ENCODE assay signal across 22 cellular contexts in genomic region chr5:60568646-60569045, GRCh38.
DNase-seq lines count a peak whose midpoint lies in the region; ATAC-seq, FAIRE-seq and TF ChIP-seq lines count a peak whose summit lies in the region.
"Had no signal": no experiment of that assay in that cellular context is flagged by ENCODE, and none has a peak within 500 bp of the region (broad histone marks: within the 10 kb centered on the region; RNA-seq: fewer than 3 reads in every experiment).

No MANE protein-coding gene starts in this region.

- WGBS in GM12878 (ENCODE audit: insufficient coverage, insufficient replicate concordance, low lambda C conversion rate, missing lambda C conversion rate) = 92% methylated on average over 2 of the region's 2 CpGs
- WGBS in tibial nerve, 2 donors = 96% methylated on average over 2 of the region's 2 CpGs

- H3K27me3 ChIP-seq in GM23338 (ENCODE audit: insufficient read depth) (no peaks in the 10 kb centered on the region), GM12878 (replicated peaks in 1 of 2; ENCODE audit: control insufficient read depth in 2 of 2, insufficient read depth in 2 of 2, low read length in 1 of 2) (no peaks in the 10 kb centered on the region), neural progenitor cell (no peaks in the 10 kb centered on the region), foreskin keratinocyte (no peaks in the 10 kb centered on the region), tibial nerve (no peaks in the 10 kb centered on the region)
- H3K27me3 ChIP-seq: BLaER1 had no signal

- H3K4me1 Mint-ChIP-seq in GM23338 (no peaks in the 10 kb centered on the region), neural progenitor cell (no peaks in the 10 kb centered on the region)
- H3K4me1 Mint-ChIP-seq: CD14-positive monocyte had no signal

- RAD21 ChIA-PET in GM12878 (lab: Charles Lee; ENCODE audit: unreplicated experiment) = no interaction called here

- SMC1A ChIA-PET in GM12878 (lab: Charles Lee; ENCODE audit: uncharacterized antibody, unreplicated experiment) = no interaction called here

- H3K9me3 ChIP-seq in GM12878 (replicated peaks; ENCODE audit: control insufficient read depth, insufficient read depth, low read length) (peaks cover 7% of the 10 kb centered on the region; the same call in 2 of the 3 replicates), neural progenitor cell (ENCODE audit: low read depth) (peaks cover 9% of the 10 kb centered on the region), tibial nerve (peaks cover 0 to 20% (median 1%) of the 10 kb centered on the region in 4 donors)

- POLR2A ChIA-PET in GM12878 (lab: Charles Lee) = no interaction called here

- TF ChIP-seq CTCF in GM23338 (conservative IDR thresholded peaks at IDR 0.05; ENCODE audit: low read depth in 2 of 2) (no peak), GM12878 (IDR thresholded peaks at IDR 0.05 in 2 of 3, conservative IDR thresholded peaks at IDR 0.05 in 1 of 3; ENCODE audit: control insufficient read depth in 2 of 3, extremely low read depth in 1 of 3, insufficient read depth in 1 of 3, low read depth in 3 of 3, low read length in 3 of 3) (no peak), neural progenitor cell (IDR thresholded peaks at IDR 0.05) (no peak), foreskin keratinocyte (conservative IDR thresholded peaks at IDR 0.05) (no peak), tibial nerve (IDR thresholded peaks at IDR 0.05) (no peak)

- H2AFZ ChIP-seq in GM23338 = no peak overlapping the region
- no peak overlapping the region for H2AFZ ChIP-seq in GM12878 (ENCODE audit: control insufficient read depth, low read depth, low read length)
- H2AFZ ChIP-seq in neural progenitor cell (replicated peaks) = no peak overlapping the region

- no TSS peak for BruUV-seq in GM12878 (replicated peaks; lab: Mats Ljungman, UMichigan)

- H3K27ac Mint-ChIP-seq in GM23338 = no peak overlapping the region
- H3K27ac Mint-ChIP-seq in neural progenitor cell = no peak overlapping the region
- H3K27ac Mint-ChIP-seq: CD14-positive monocyte; CD8-positive, alpha-beta T cell; IgD-negative memory B cell had no signal

- H3K27ac ChIP-seq in GM23338 (ENCODE audit: low read depth) (no peak overlapping the region), GM12878 (ENCODE audit: control insufficient read depth, insufficient read depth) (no peak overlapping the region), neural progenitor cell (no peak overlapping the region), foreskin keratinocyte (no peak overlapping the region), tibial nerve (no peak overlapping the region)
- H3K27ac ChIP-seq: 22Rv1, BLaER1 had no signal

- H3K9me2 ChIP-seq in GM23338 (ENCODE audit: insufficient read depth) = no peaks in the 10 kb centered on the region

- H3K4me3 ChIP-seq in GM23338 (no peak overlapping the region), GM12878 (no peak overlapping the region), neural progenitor cell (no peak overlapping the region), tibial nerve (no peak overlapping the region)
- H3K4me3 ChIP-seq: BLaER1 had no signal

- peaks cover 51% of the 10 kb centered on the region for H3K9me3 Mint-ChIP-seq in GM23338
- H3K9me3 Mint-ChIP-seq in neural progenitor cell = peaks cover 30% of the 10 kb centered on the region

- H3K36me3 Mint-ChIP-seq in GM23338 (ENCODE audit: low read depth) (peaks cover 35% of the 10 kb centered on the region), neural progenitor cell (peaks cover 3% of the 10 kb centered on the region)
- H3K36me3 Mint-ChIP-seq: CD14-positive monocyte; CD8-positive, alpha-beta T cell had no signal

- FAIRE-seq in GM12878 (lab: Jason Lieb, UNC) = no peak
- FAIRE-seq: G401.6, GM12892, GM18507, HTR-8/SVneo had no signal

- H3K36me3 ChIP-seq in GM23338 (ENCODE audit: insufficient read depth) (peaks cover 13% of the 10 kb centered on the region; the same call in 1 of the 2 replicates), GM12878 (ENCODE audit: control insufficient read depth in 2 of 2, insufficient read depth in 2 of 2, low read length in 1 of 2) (no peaks in the 10 kb centered on the region), neural progenitor cell (no peaks in the 10 kb centered on the region), tibial nerve (no peaks in the 10 kb centered on the region)

- peaks cover 2% of the 10 kb centered on the region for H3K27me3 Mint-ChIP-seq in GM23338 (ENCODE audit: insufficient read depth, low read depth, poor library complexity)
- H3K27me3 Mint-ChIP-seq in neural progenitor cell (ENCODE audit: insufficient read depth, low read depth) = peaks cover 2% of the 10 kb centered on the region
- H3K27me3 Mint-ChIP-seq: IgD-negative memory B cell had no signal

- no peaks in the 10 kb centered on the region for H3K4me1 ChIP-seq in GM23338 (ENCODE audit: insufficient read depth)
- H3K4me1 ChIP-seq in GM12878 (ENCODE audit: control insufficient read depth, insufficient read depth, low read length) = no peaks in the 10 kb centered on the region
- H3K4me1 ChIP-seq in neural progenitor cell = no peaks in the 10 kb centered on the region
- no peaks in the 10 kb centered on the region for H3K4me1 ChIP-seq in foreskin keratinocyte
- no peaks in the 10 kb centered on the region for H3K4me1 ChIP-seq in tibial nerve
- H3K4me1 ChIP-seq: BLaER1 had no signal

- no peak overlapping the region for H3K4me3 Mint-ChIP-seq in GM23338
- H3K4me3 Mint-ChIP-seq in neural progenitor cell = no peak overlapping the region
- H3K4me3 Mint-ChIP-seq: CD14-positive monocyte; CD8-positive, alpha-beta T cell had no signal

- TF ChIP-seq POLR2A in GM12878 (IDR thresholded peaks at IDR 0.05; ENCODE audit: low read depth, low read length) = no peak
- TF ChIP-seq POLR2A in tibial nerve (IDR thresholded peaks at IDR 0.05) = no peak

- H3K4me2 ChIP-seq in GM23338 = no peak overlapping the region
- H3K4me2 ChIP-seq in GM12878 (ENCODE audit: control insufficient read depth, insufficient read depth) = no peak overlapping the region
- no peak overlapping the region for H3K4me2 ChIP-seq in neural progenitor cell
- H3K4me2 ChIP-seq: BLaER1 had no signal

- peak; percentile 12 for DNase-seq in DMS 273 (lab: John Stamatoyannopoulos, UW; ENCODE audit: unreplicated experiment)
- DNase-seq in DMS 273 treated with DMSO at 0.1 percent for 48 hours (lab: John Stamatoyannopoulos, UW) = no peak
- DNase-seq in GM23338 (ENCODE audit: low spot score) = peak; percentile 16
- DNase-seq in GM12878 (ENCODE audit: low read depth, low spot score) = no peak
- peak; percentile 9 for DNase-seq in neural progenitor cell (ENCODE audit: low spot score)
- no peak for DNase-seq in foreskin keratinocyte
- no peak for DNase-seq in tibial nerve (ENCODE audit: low spot score in 2 of 2)
- DNase-seq: Calu3; CD8-positive, alpha-beta T cell; DMS153; GOT3; H7; KG1 had no signal

- no peak for TF ChIP-seq RAD21 in GM12878 (IDR thresholded peaks at IDR 0.05; ENCODE audit: insufficient read depth, low read depth, low read length)

- no peaks in the 10 kb centered on the region for H3K79me2 ChIP-seq in GM23338 (replicated peaks; ENCODE audit: insufficient read depth)
- no peaks in the 10 kb centered on the region for H3K79me2 ChIP-seq in GM12878 (ENCODE audit: control insufficient read depth, insufficient read depth, low read length)
- no peaks in the 10 kb centered on the region for H3K79me2 ChIP-seq in neural progenitor cell (ENCODE audit: low read depth)

- in situ Hi-C loops in GM12878 (cut with MboI) = no loop called here

- CTCF ChIA-PET in GM12878 (lab: Yijun Ruan, JAX) = no interaction called here

- H3K9ac ChIP-seq in GM12878 (ENCODE audit: control insufficient read depth, insufficient read depth, low read length) (no peak overlapping the region), neural progenitor cell (no peak overlapping the region)
- H3K9ac ChIP-seq: BLaER1 had no signal

- ATAC-seq in GM23338 = no peak
- no peak for ATAC-seq in GM12878
- no peak for ATAC-seq in foreskin keratinocyte
- ATAC-seq: CD8-positive, alpha-beta T cell; HCT116 had no signal

- intact Hi-C loops in GM12878 (cut with micrococcal nuclease; ENCODE audit: unreplicated experiment) = no loop called here

- TF ChIP-seq EP300 in GM12878 (IDR thresholded peaks at IDR 0.05; ENCODE audit: borderline replicate concordance in 1 of 2, control insufficient read depth in 1 of 2, low read depth in 2 of 2, low read length in 2 of 2) = no peak
- TF ChIP-seq EP300 in tibial nerve (IDR thresholded peaks at IDR 0.05) = no peak

- H3F3A ChIP-seq in GM23338 (replicated peaks; ENCODE audit: low read depth) (no peaks in the 10 kb centered on the region), neural progenitor cell (ENCODE audit: low read depth) (no peaks in the 10 kb centered on the region)

- H4K20me1 ChIP-seq in GM23338 (replicated peaks; ENCODE audit: insufficient read depth) (no peaks in the 10 kb centered on the region), GM12878 (ENCODE audit: control insufficient read depth, insufficient read depth) (no peaks in the 10 kb centered on the region), neural progenitor cell (ENCODE audit: low read depth) (no peaks in the 10 kb centered on the region)
- H4K20me1 ChIP-seq: BLaER1 had no signal

TF ChIP-seq in GM23338, 12 proteins besides CTCF, POLR2A, EP300 and RAD21:
- TF ChIP-seq EZH2phosphoT487 (IDR thresholded peaks at IDR 0.05; ENCODE audit: unreplicated experiment) (no peak), ETS1 (IDR thresholded peaks at IDR 0.05) (no peak)
TF ChIP-seq in GM23338: peak in this region for 0.

TF ChIP-seq in GM12878, 131 proteins besides CTCF, POLR2A, EP300 and RAD21:
- TF ChIP-seq CEBPB (IDR thresholded peaks at IDR 0.05; ENCODE audit: borderline replicate concordance in 1 of 2, low read depth in 2 of 2, low read length in 2 of 2) = no peak
- peak; percentile 93 for TF ChIP-seq CBX5 (IDR thresholded peaks at IDR 0.05; ENCODE audit: low read depth)
TF ChIP-seq in GM12878: peak in this region for 1.

Comparison
In these comparisons a context has a peak if more than half of its experiments do, and no peak if none do; other contexts are left out.
1. DNase-seq: peak in DMS 273 (single experiment), GM23338 (single experiment) and neural progenitor cell (single experiment); none in DMS 273 treated with DMSO at 0.1 percent for 48 hours (single experiment), GM12878 (single experiment), foreskin keratinocyte (0 of 2) and tibial nerve (0 of 2).